In genomic region chr1:16236091-16236494, GRCh38 we compare ENCODE assay signal across 8 cellular contexts. TPM values are rescaled to one million over a fixed set of nuclear protein-coding genes. Genes with fewer than 3 reads are reported as not detected.
A peak's percentile ranks its signal among the peaks of the same experiment; 100 is the strongest.
DNase-seq lines count a peak whose midpoint lies in the region; ATAC-seq, FAIRE-seq and TF ChIP-seq lines count a peak whose summit lies in the region.

No MANE protein-coding gene starts in this region.

- WGBS in small intestine, 3 donors, result 14 to 30% (median 15%) methylated on average over 5 of the region's 5 CpGs

- H3K9me3 ChIP-seq in CD8-positive, alpha-beta memory T cell (ENCODE audit: low read length), result no peaks in the 10 kb centered on the region
- no peaks in the 10 kb centered on the region for H3K9me3 ChIP-seq in right atrium auricular region
- H3K9me3 ChIP-seq in small intestine (ENCODE audit: control insufficient read depth, low read depth), result no peaks in the 10 kb centered on the region

- H3K27me3 Mint-ChIP-seq in CD8-positive, alpha-beta memory T cell, result peaks cover 0 to 2% of the 10 kb centered on the region in 2 donors

- POLR2A ChIA-PET in CD8-positive, alpha-beta memory T cell (lab: Charles Lee), result interaction anchor here (0.5 kb wide), 1 partner anchor 21 kb away, joined by 3 read pairs; no protein-coding TSS in a partner anchor

- H3K4me1 Mint-ChIP-seq in CD8-positive, alpha-beta memory T cell, result peaks cover 17 to 31% (median 25%) of the 10 kb centered on the region in 3 donors

- H3K4me3 ChIP-seq in CD8-positive, alpha-beta memory T cell (ENCODE audit: low read length), result peak overlapping the region; percentile 98
- H3K4me3 ChIP-seq in right atrium auricular region (peak overlapping the region; percentile 46 to 76), small intestine (ENCODE audit: low read depth in 1 of 2, low read length in 2 of 2) (peak overlapping the region in 1 of 2 donors; percentile 64)

- peak overlapping the region; percentile 87 to 96 (median 90) for H3K4me3 Mint-ChIP-seq in CD8-positive, alpha-beta memory T cell

- H3K4me1 ChIP-seq in CD8-positive, alpha-beta memory T cell (ENCODE audit: insufficient read depth, low read length), result peaks cover 24% of the 10 kb centered on the region
- H3K4me1 ChIP-seq in right atrium auricular region (peaks cover 0 to 21% of the 10 kb centered on the region in 2 donors), small intestine (ENCODE audit: control insufficient read depth in 2 of 2, insufficient read depth in 1 of 2, low read depth in 1 of 2, low read length in 1 of 2) (peaks cover 0 to 4% of the 10 kb centered on the region in 2 donors)

- no peaks in the 10 kb centered on the region for H3K36me3 ChIP-seq in CD8-positive, alpha-beta memory T cell (ENCODE audit: insufficient read depth, low read length)
- no peaks in the 10 kb centered on the region for H3K36me3 ChIP-seq in right atrium auricular region
- H3K36me3 ChIP-seq in small intestine (ENCODE audit: control insufficient read depth in 2 of 2, insufficient read depth in 2 of 2, low read length in 2 of 2), result no peaks in the 10 kb centered on the region

- peak overlapping the region; percentile 88 for H3K27ac ChIP-seq in CD8-positive, alpha-beta memory T cell (ENCODE audit: low read depth, low read length)
- peak overlapping the region; percentile 86 to 88 for H3K27ac ChIP-seq in right atrium auricular region
- H3K27ac ChIP-seq in small intestine (ENCODE audit: low read depth in 1 of 2, low read length in 1 of 2), result peak overlapping the region; percentile 42 to 92

- ATAC-seq in GM19395 (IDR thresholded peaks at IDR 0.05; ENCODE audit: unreplicated experiment), result peak; percentile 50
- peak; percentile 37 for ATAC-seq in HG03460 (IDR thresholded peaks at IDR 0.05; ENCODE audit: unreplicated experiment)

- peak; percentile 21 to 70 (median 44) for DNase-seq in CD8-positive, alpha-beta memory T cell
- peak; percentile 21 for DNase-seq in NOMO-1 treated with DMSO at 0.1 percent for 48 hours (lab: John Stamatoyannopoulos, UW; ENCODE audit: unreplicated experiment)
- DNase-seq in activated T-helper 9 cell treated with anti-CD3 and anti-CD28 coated beads, Interleukin-2, amount 50 U/mL, for 16 hours (ENCODE audit: low read depth), result peak; percentile 20
- no peak for DNase-seq in right atrium auricular region (ENCODE audit: low spot score)
- DNase-seq in small intestine, result peak; percentile 68
- DNase-seq in epidermal melanocyte (ENCODE audit: insufficient read length, low spot score), result no peak

- no peaks in the 10 kb centered on the region for H3K27me3 ChIP-seq in CD8-positive, alpha-beta memory T cell (ENCODE audit: insufficient read depth, low read length, poor library complexity, severe bottlenecking)
- H3K27me3 ChIP-seq in right atrium auricular region (no peaks in the 10 kb centered on the region), small intestine (ENCODE audit: control insufficient read depth in 2 of 2, insufficient read depth in 2 of 2, low read length in 2 of 2) (no peaks in the 10 kb centered on the region)

- TF ChIP-seq CTCF in right atrium auricular region (IDR thresholded peaks at IDR 0.05), result peak in 1 of 2 donors; percentile 26

- H3K27ac Mint-ChIP-seq in CD8-positive, alpha-beta memory T cell, result peak overlapping the region; percentile 91 to 99 (median 98)

- H3K9me3 Mint-ChIP-seq in CD8-positive, alpha-beta memory T cell, result no peaks in the 10 kb centered on the region

- no peak for FAIRE-seq in small intestine (lab: Jason Lieb, UNC)

- CTCF ChIA-PET in CD8-positive, alpha-beta memory T cell (lab: Charles Lee), result interaction anchor here (0.7 to 2.7 kb wide), 4 partner anchors 9 to 157 kb away, joined by 3 to 12 read pairs (median 6); no protein-coding TSS in a partner anchor

- peaks cover 0 to 10% (median 0%) of the 10 kb centered on the region in 3 donors for H3K36me3 Mint-ChIP-seq in CD8-positive, alpha-beta memory T cell

RNA-seq across cellular contexts. Expression of gene CPLANE2, which starts 0.9 kb away (rescaled TPM):
- 1 to 10 TPM; 5.2 to 5.6 TPM for total RNA-seq in CD8-positive, alpha-beta memory T cell
- 2.6 TPM for polyA plus RNA-seq in CD8-positive, alpha-beta memory T cell
- 1 to 10 TPM; 4.4 to 5.0 TPM for total RNA-seq in right atrium auricular region
- 1 to 10 TPM; 1.6 to 6.8 (median 2.0) TPM for polyA plus RNA-seq in small intestine

RNA-seq across cellular contexts. Expression of gene ARHGEF19, which starts 23.6 kb away (rescaled TPM):
- 1 to 10 TPM; 6.8 to 7.8 TPM for total RNA-seq in CD8-positive, alpha-beta memory T cell
- 12.7 TPM for polyA plus RNA-seq in CD8-positive, alpha-beta memory T cell
- total RNA-seq in right atrium auricular region, result 1 to 10 TPM; 1.5 to 4.8 TPM
- polyA plus RNA-seq in small intestine, result 10 to 100 TPM in 1 of 3 donors, 1 to 10 TPM in 2; 2.2 to 10.4 (median 4.6) TPM

Comparison
In these comparisons a context has a peak if more than half of its experiments do, and no peak if none do; other contexts are left out.
1. DNase-seq: peak in CD8-positive, alpha-beta memory T cell (5 of 5), NOMO-1 treated with DMSO at 0.1 percent for 48 hours (single experiment), activated T-helper 9 cell treated with anti-CD3 and anti-CD28 coated beads, Interleukin-2, amount 50 U/mL, for 16 hours (single experiment) and small intestine (single experiment); none in right atrium auricular region (single experiment) and epidermal melanocyte (single experiment).
2. Peak in every context shown above with its lines, with median percentiles within 50 percentile points of each other: H3K27ac ChIP-seq.